9 cellular contexts compared by ENCODE assay signal in genomic region chr13:100789481-100789880, GRCh38.
A peak's percentile ranks its signal among the peaks of the same experiment; 100 is the strongest.
DNase-seq lines count a peak whose midpoint lies in the region; ATAC-seq and TF ChIP-seq lines count a peak whose summit lies in the region.
"Had no signal": no experiment of that assay in that cellular context is flagged by ENCODE, and none has a peak within 500 bp of the region (broad histone marks: within the 10 kb centered on the region; RNA-seq: fewer than 3 reads in every experiment).

No MANE protein-coding gene starts in this region.

- H3K9me3 Mint-ChIP-seq in mesothelial cell of epicardium = peaks cover 26% of the 10 kb centered on the region
- peaks cover 4% of the 10 kb centered on the region for H3K9me3 Mint-ChIP-seq in activated naive CD8-positive, alpha-beta T cell treated with anti-CD3 and anti-CD28 coated beads, Interleukin-2, amount 50 U/mL, for 24 hours

- H3K27ac Mint-ChIP-seq in mesothelial cell of epicardium = peak overlapping the region; percentile 49
- no peak overlapping the region for H3K27ac Mint-ChIP-seq in activated naive CD8-positive, alpha-beta T cell treated with anti-CD3 and anti-CD28 coated beads, Interleukin-2, amount 50 U/mL, for 24 hours

- H3K27me3 ChIP-seq in tibial artery = no peaks in the 10 kb centered on the region
- no peaks in the 10 kb centered on the region for H3K27me3 ChIP-seq in MG63
- H3K27me3 ChIP-seq: SJCRH30 had no signal

- H3K9me3 ChIP-seq in tibial artery (peaks cover 0 to 14% (median 0%) of the 10 kb centered on the region in 3 donors), MG63 (no peaks in the 10 kb centered on the region)
- H3K9me3 ChIP-seq: SJCRH30 had no signal

- DNase-seq in DMS53 treated with DMSO at 0.1 percent for 48 hours (lab: John Stamatoyannopoulos, UW; ENCODE audit: unreplicated experiment) = peak; percentile 68
- peak; percentile 64 for DNase-seq in astrocyte of the hippocampus (ENCODE audit: low read depth, low spot score)
- no peak for DNase-seq in mesothelial cell of epicardium (ENCODE audit: low spot score in 2 of 2, unreplicated experiment in 2 of 2)
- no peak for DNase-seq in activated naive CD8-positive, alpha-beta T cell treated with anti-CD3 and anti-CD28 coated beads, Interleukin-2, amount 50 U/mL, for 24 hours
- DNase-seq in tibial artery = no peak
- DNase-seq in SHP77 (lab: John Stamatoyannopoulos, UW) = no peak
- DNase-seq in MG63 = no peak
- DNase-seq: SJCRH30 had no signal

- H3K4me3 Mint-ChIP-seq in mesothelial cell of epicardium = no peak overlapping the region
- no peak overlapping the region for H3K4me3 Mint-ChIP-seq in activated naive CD8-positive, alpha-beta T cell treated with anti-CD3 and anti-CD28 coated beads, Interleukin-2, amount 50 U/mL, for 24 hours

- TF ChIP-seq CTCF in mesothelial cell of epicardium (IDR thresholded peaks at IDR 0.05; ENCODE audit: unreplicated experiment) = no peak
- no peak for TF ChIP-seq CTCF in tibial artery (IDR thresholded peaks at IDR 0.05)

- H3K36me3 Mint-ChIP-seq in mesothelial cell of epicardium = no peaks in the 10 kb centered on the region
- H3K36me3 Mint-ChIP-seq in activated naive CD8-positive, alpha-beta T cell treated with anti-CD3 and anti-CD28 coated beads, Interleukin-2, amount 50 U/mL, for 24 hours (ENCODE audit: low read depth) = no peaks in the 10 kb centered on the region

- intact Hi-C loops in tibial artery (cut with DNase I; ENCODE audit: low total_unique reads) = no loop called here

- H3K4me1 Mint-ChIP-seq in mesothelial cell of epicardium = peaks cover 12% of the 10 kb centered on the region
- peaks cover 3% of the 10 kb centered on the region for H3K4me1 Mint-ChIP-seq in activated naive CD8-positive, alpha-beta T cell treated with anti-CD3 and anti-CD28 coated beads, Interleukin-2, amount 50 U/mL, for 24 hours

- H3K4me1 ChIP-seq in tibial artery = no peaks in the 10 kb centered on the region
- H3K4me1 ChIP-seq: SJCRH30 had no signal

- no peak overlapping the region for H3K4me3 ChIP-seq in tibial artery
- H3K4me3 ChIP-seq in MG63 = no peak overlapping the region
- H3K4me3 ChIP-seq: SJCRH30 had no signal

- no peak overlapping the region for H3K27ac ChIP-seq in tibial artery
- H3K27ac ChIP-seq: SJCRH30 had no signal

- H3K27me3 Mint-ChIP-seq in mesothelial cell of epicardium (ENCODE audit: low read depth) = no peaks in the 10 kb centered on the region
- H3K27me3 Mint-ChIP-seq in activated naive CD8-positive, alpha-beta T cell treated with anti-CD3 and anti-CD28 coated beads, Interleukin-2, amount 50 U/mL, for 24 hours = peaks cover 21% of the 10 kb centered on the region

- no peaks in the 10 kb centered on the region for H3K36me3 ChIP-seq in tibial artery
- H3K36me3 ChIP-seq in MG63 = no peaks in the 10 kb centered on the region
- H3K36me3 ChIP-seq: SJCRH30 had no signal

- peak; percentile 6 for ATAC-seq in HG03439 (IDR thresholded peaks at IDR 0.05; ENCODE audit: unreplicated experiment)
- no peak for ATAC-seq in activated naive CD8-positive, alpha-beta T cell treated with anti-CD3 and anti-CD28 coated beads, Interleukin-2, amount 50 U/mL, for 24 hours

Comparison
In these comparisons a context has a peak if more than half of its experiments do, and no peak if none do; other contexts are left out.
1. DNase-seq: peak in DMS53 treated with DMSO at 0.1 percent for 48 hours (single experiment) and astrocyte of the hippocampus (single experiment); none in mesothelial cell of epicardium (0 of 2), activated naive CD8-positive, alpha-beta T cell treated with anti-CD3 and anti-CD28 coated beads, Interleukin-2, amount 50 U/mL, for 24 hours (single experiment), tibial artery (0 of 2), SHP77 (0 of 2) and MG63 (single experiment).